ENCODE assay signal across 12 cellular contexts in genomic region chr5:82635561-82636288, GRCh38.
A peak's percentile ranks its signal among the peaks of the same experiment; 100 is the strongest.
DNase-seq lines count a peak whose midpoint lies in the region; ATAC-seq, FAIRE-seq and TF ChIP-seq lines count a peak whose summit lies in the region.
"Had no signal": no experiment of that assay in that cellular context is flagged by ENCODE, and none has a peak within 500 bp of the region (broad histone marks: within the 10 kb centered on the region; RNA-seq: fewer than 3 reads in every experiment).

No MANE protein-coding gene starts in this region.

- H3K27me3 ChIP-seq in endothelial cell of umbilical vein (ENCODE audit: control insufficient read depth in 2 of 2, insufficient read depth in 2 of 2, low read length in 2 of 2), result no peaks in the 10 kb centered on the region
- H3K27me3 ChIP-seq: BLaER1 treated with 17β-estradiol and CSF1 and Interleukin-3, amounts not matched to agents 10 nM and 100 nM; esophagus squamous epithelium had no signal

- intact Hi-C loops in endothelial cell of umbilical vein (cut with micrococcal nuclease), result no loop called here
- intact Hi-C loops in OCI-LY7 (cut with micrococcal nuclease; ENCODE audit: unreplicated experiment), result no loop called here

- H3K9ac ChIP-seq in endothelial cell of umbilical vein (replicated peaks; ENCODE audit: extremely low read depth, insufficient read depth, low read length), result no peak overlapping the region
- H3K9ac ChIP-seq: BLaER1 treated with 17β-estradiol and CSF1 and Interleukin-3, amounts not matched to agents 10 nM and 100 nM had no signal

- H3K79me2 ChIP-seq in endothelial cell of umbilical vein (ENCODE audit: control insufficient read depth, insufficient read depth, low read length) (no peaks in the 10 kb centered on the region), OCI-LY7 (ENCODE audit: insufficient read depth, low read depth, low read length) (no peaks in the 10 kb centered on the region)

- H3K4me2 ChIP-seq in endothelial cell of umbilical vein (ENCODE audit: insufficient read depth, low read length), result no peak overlapping the region
- no peak overlapping the region for H3K4me2 ChIP-seq in OCI-LY7 (ENCODE audit: low read length)
- H3K4me2 ChIP-seq: BLaER1 treated with 17β-estradiol and CSF1 and Interleukin-3, amounts not matched to agents 10 nM and 100 nM had no signal

- DNase-seq in activated T-cell treated with anti-CD3 and anti-CD28 coated beads for 48 hours (ENCODE audit: low read depth) (peak; percentile 2), HT-29 (ENCODE audit: low spot score) (peak; percentile 71), endothelial cell of umbilical vein (ENCODE audit: low read depth, low spot score) (peak; percentile 44), NOMO-1 treated with DMSO at 0.1 percent for 48 hours (lab: John Stamatoyannopoulos, UW; ENCODE audit: unreplicated experiment) (no peak), OCI-LY7 (ENCODE audit: low spot score) (no peak), hippocampal formation (lab: John Stamatoyannopoulos, UW) (no peak)
- DNase-seq in activated T-cell treated with anti-CD3 and anti-CD28 coated beads, Interleukin-2, amount 50 U/mL, for 48 hours, result no peak
- DNase-seq in stimulated activated naive CD8-positive, alpha-beta T cell treated with anti-CD3 and anti-CD28 coated beads, Interleukin-15, Interleukin-2, amounts not matched to agents 100 U/mL and 50 U/mL, for 24 hours, result no peak
- DNase-seq: esophagus squamous epithelium, NCI-H1436 treated with DMSO at 0.1 percent for 48 hours had no signal

- no peak for FAIRE-seq in endothelial cell of umbilical vein (lab: Jason Lieb, UNC)

- CTCF ChIA-PET in endothelial cell of umbilical vein (lab: Charles Lee) (interaction anchor here (0.6 to 1.2 kb wide), 3 partner anchors 283 to 324 kb away, joined by 3 to 5 read pairs (median 3); no protein-coding TSS in a partner anchor), OCI-LY7 (lab: Charles Lee; ENCODE audit: unreplicated experiment) (no interaction called here)

- POLR2A ChIA-PET in endothelial cell of umbilical vein (lab: Charles Lee), result no interaction called here
- POLR2A ChIA-PET in OCI-LY7 (lab: Charles Lee), result interaction anchor here (0.7 kb wide), 1 partner anchor 15 kb away, joined by 3 read pairs; no protein-coding TSS in a partner anchor

- H3K9me3 ChIP-seq in endothelial cell of umbilical vein (replicated peaks; ENCODE audit: control insufficient read depth, insufficient read depth, low read length) (no peaks in the 10 kb centered on the region), OCI-LY7 (ENCODE audit: low read length) (no peaks in the 10 kb centered on the region)
- H3K9me3 ChIP-seq: BLaER1 treated with 17β-estradiol and CSF1 and Interleukin-3, amounts not matched to agents 10 nM and 100 nM; esophagus squamous epithelium had no signal

- ATAC-seq in stimulated activated naive CD8-positive, alpha-beta T cell treated with anti-CD3 and anti-CD28 coated beads, Interleukin-15, Interleukin-2, amounts not matched to agents 100 U/mL and 50 U/mL, for 24 hours, result peak; percentile 6
- ATAC-seq: sciatic nerve had no signal

- H3K9me2 ChIP-seq in OCI-LY7 (ENCODE audit: insufficient read depth, low read length), result no peaks in the 10 kb centered on the region

- H3K36me3 ChIP-seq in endothelial cell of umbilical vein (ENCODE audit: control insufficient read depth in 2 of 2, extremely low read depth in 1 of 2, insufficient read depth in 2 of 2, low read length in 2 of 2), result no peaks in the 10 kb centered on the region
- H3K36me3 ChIP-seq in OCI-LY7 (ENCODE audit: insufficient read depth, low read length), result no peaks in the 10 kb centered on the region
- H3K36me3 ChIP-seq: BLaER1 treated with 17β-estradiol and CSF1 and Interleukin-3, amounts not matched to agents 10 nM and 100 nM; esophagus squamous epithelium had no signal

- H3K9me1 ChIP-seq in endothelial cell of umbilical vein (replicated peaks; ENCODE audit: control insufficient read depth, extremely low read depth, insufficient read depth, low read length), result no peaks in the 10 kb centered on the region

- dilution Hi-C loops in endothelial cell of umbilical vein (cut with MboI; ENCODE audit: extremely low pct_ligation_motif_present, low sequenced_read_pairs), result no loop called here

- BruUV-seq in endothelial cell of umbilical vein (replicated peaks; lab: Mats Ljungman, UMichigan) (no TSS peak), OCI-LY7 (replicated peaks; lab: Mats Ljungman, UMichigan) (no TSS peak)

- no peak overlapping the region for H3K27ac ChIP-seq in endothelial cell of umbilical vein (ENCODE audit: insufficient read depth, low read depth, low read length)
- H3K27ac ChIP-seq in OCI-LY7 (ENCODE audit: low read depth, low read length, poor library complexity, severe bottlenecking), result no peak overlapping the region
- H3K27ac ChIP-seq: BLaER1 treated with 17β-estradiol and CSF1 and Interleukin-3, amounts not matched to agents 10 nM and 100 nM; esophagus squamous epithelium had no signal

- H3K4me3 ChIP-seq in endothelial cell of umbilical vein (replicated peaks in 1 of 3; ENCODE audit: insufficient read depth in 1 of 3, low read depth in 1 of 3, low read length in 3 of 3), result no peak overlapping the region
- H3K4me3 ChIP-seq in OCI-LY7 (ENCODE audit: low read depth, low read length, poor library complexity, severe bottlenecking), result no peak overlapping the region
- H3K4me3 ChIP-seq: BLaER1 treated with 17β-estradiol and CSF1 and Interleukin-3, amounts not matched to agents 10 nM and 100 nM; esophagus squamous epithelium had no signal

- no peak for TF ChIP-seq POLR2A in endothelial cell of umbilical vein (IDR thresholded peaks at IDR 0.05; ENCODE audit: low read depth, low read length)

- TF ChIP-seq CTCF in endothelial cell of umbilical vein (IDR thresholded peaks at IDR 0.05; ENCODE audit: extremely low read depth in 1 of 2, insufficient read depth in 1 of 2, low read depth in 1 of 2, low read length in 2 of 2) (no peak), OCI-LY7 (conservative IDR thresholded peaks at IDR 0.05; ENCODE audit: low read length) (no peak)

- peaks cover 5% of the 10 kb centered on the region for H3K4me1 ChIP-seq in endothelial cell of umbilical vein (ENCODE audit: control insufficient read depth, extremely low read depth, insufficient read depth, low read length)
- H3K4me1 ChIP-seq in OCI-LY7 (ENCODE audit: insufficient read depth, low read length, poor library complexity, severe bottlenecking), result no peaks in the 10 kb centered on the region

- H2AFZ ChIP-seq in endothelial cell of umbilical vein (ENCODE audit: low read depth, low read length) (peak overlapping the region; percentile 15), OCI-LY7 (ENCODE audit: low read length) (no peak overlapping the region)

- H4K20me1 ChIP-seq in endothelial cell of umbilical vein (replicated peaks; ENCODE audit: control insufficient read depth, extremely low read depth, insufficient read depth, low read length) (no peaks in the 10 kb centered on the region), OCI-LY7 (ENCODE audit: insufficient read depth, low read length) (no peaks in the 10 kb centered on the region)
- H4K20me1 ChIP-seq: BLaER1 treated with 17β-estradiol and CSF1 and Interleukin-3, amounts not matched to agents 10 nM and 100 nM had no signal

TF ChIP-seq in endothelial cell of umbilical vein, 7 proteins besides CTCF, POLR2A, EP300 and RAD21:
- no peak for TF ChIP-seq EZH2 (IDR thresholded peaks at IDR 0.05; ENCODE audit: borderline replicate concordance, low read depth, low read length, severe bottlenecking)
- TF ChIP-seq MYC (IDR thresholded peaks at IDR 0.05; ENCODE audit: low read depth, low read length), result no peak
- TF ChIP-seq JUN (IDR thresholded peaks at IDR 0.05; ENCODE audit: borderline replicate concordance, insufficient read depth, insufficient read length, low read depth), result no peak
- no peak for TF ChIP-seq GATA2 (IDR thresholded peaks at IDR 0.05; ENCODE audit: insufficient read depth, insufficient read length, low read depth, low read length)
- TF ChIP-seq POLR2AphosphoS5 (IDR thresholded peaks at IDR 0.05; ENCODE audit: insufficient read depth, low read depth, low read length), result no peak
- no peak for TF ChIP-seq FOS (IDR thresholded peaks at IDR 0.05; ENCODE audit: borderline replicate concordance, insufficient read depth, low read length)
- no peak for TF ChIP-seq MAX (IDR thresholded peaks at IDR 0.05; ENCODE audit: insufficient read depth, insufficient read length)

Comparison
In these comparisons a context has a peak if more than half of its experiments do, and no peak if none do; other contexts are left out.
1. DNase-seq: peak in activated T-cell treated with anti-CD3 and anti-CD28 coated beads for 48 hours (single experiment), HT-29 (single experiment) and endothelial cell of umbilical vein (single experiment); none in activated T-cell treated with anti-CD3 and anti-CD28 coated beads, Interleukin-2, amount 50 U/mL, for 48 hours (0 of 2), stimulated activated naive CD8-positive, alpha-beta T cell treated with anti-CD3 and anti-CD28 coated beads, Interleukin-15, Interleukin-2, amounts not matched to agents 100 U/mL and 50 U/mL, for 24 hours (single experiment), NOMO-1 treated with DMSO at 0.1 percent for 48 hours (single experiment), OCI-LY7 (single experiment) and hippocampal formation (0 of 2).